Comparison of ENCODE assay signal across 22 cellular contexts in genomic region chr2:44061469-44061868, GRCh38.
"Had no signal": no experiment of that assay in that cellular context is flagged by ENCODE, and none has a peak within 500 bp of the region (broad histone marks: within the 10 kb centered on the region; RNA-seq: fewer than 3 reads in every experiment).

No MANE protein-coding gene starts in this region.

- H3K36me3 ChIP-seq: left lung, neural progenitor cell, ovary, right atrium auricular region, sigmoid colon, spleen, suprapubic skin, thoracic aorta, tibial artery, uterus had no signal

- H3K4me3 ChIP-seq: left lung, lung, neural progenitor cell, ovary, right atrium auricular region, sigmoid colon, spleen, suprapubic skin, thoracic aorta, tibial artery, uterus had no signal

- H3K27me3 ChIP-seq: left lung, neural progenitor cell, ovary, right atrium auricular region, sigmoid colon, spleen, tibial artery, uterus had no signal

- H3K9me3 ChIP-seq: left lung, ovary, right atrium auricular region, sigmoid colon, spleen, suprapubic skin, thoracic aorta, tibial artery, uterus had no signal

- ATAC-seq: left cardiac atrium; left lung; natural killer cell; stimulated activated effector memory CD8-positive, alpha-beta T cell treated with anti-CD3 and anti-CD28 coated beads, Interleukin-12 subunit alpha, Interleukin-12 subunit beta, amount 100 ng/mL, for 72 hours had no signal

- H3K27ac ChIP-seq: left lung, neural progenitor cell, ovary, right atrium auricular region, sigmoid colon, spleen, suprapubic skin, thoracic aorta, tibial artery, uterus had no signal

- H2AFZ ChIP-seq: neural progenitor cell had no signal

- H3K4me2 ChIP-seq: neural progenitor cell had no signal

- FAIRE-seq: small intestine had no signal

- H3K4me1 ChIP-seq: left lung, neural progenitor cell, right atrium auricular region, sigmoid colon, spleen, suprapubic skin, tibial artery, uterus had no signal

- DNase-seq: hypothalamus; islet precursor cell; left cardiac atrium; left lung; mesendoderm; naive B cell; natural killer cell; nephron progenitor cell; ovary; sigmoid colon; spleen; stimulated activated CD4-positive, alpha-beta T cell treated with anti-CD3 and anti-CD28 coated beads, Interleukin-4, amount 100 ng/mL, for 24 hours; stimulated activated naive CD4-positive, alpha-beta T cell; tibial artery; uterus had no signal
